In genomic region chr17:78184868-78185267, GRCh38 we compare ENCODE assay signal across 13 cellular contexts. TPM values are rescaled to one million over a fixed set of nuclear protein-coding genes. Genes with fewer than 3 reads are reported as not detected.
DNase-seq lines count a peak whose midpoint lies in the region; ATAC-seq, FAIRE-seq and TF ChIP-seq lines count a peak whose summit lies in the region.
"Had no signal": no experiment of that assay in that cellular context is flagged by ENCODE, and none has a peak within 500 bp of the region (broad histone marks: within the 10 kb centered on the region; RNA-seq: fewer than 3 reads in every experiment).

No MANE protein-coding gene starts in this region.

- ATAC-seq in PC-3 = no peak

- TF ChIP-seq POLR2A in esophagus muscularis mucosa (IDR thresholded peaks at IDR 0.05; ENCODE audit: low read depth) = no peak
- TF ChIP-seq POLR2A in sigmoid colon (IDR thresholded peaks at IDR 0.05) = no peak

- H3K9ac ChIP-seq in PC-3 (ENCODE audit: low read length) = no peak overlapping the region
- H3K9ac ChIP-seq: SK-N-SH had no signal

- TF ChIP-seq EP300 in esophagus muscularis mucosa (IDR thresholded peaks at IDR 0.05) (no peak), sigmoid colon (IDR thresholded peaks at IDR 0.05) (no peak)

- 33% methylated on average over 3 of the region's 9 CpGs for WGBS in esophagus muscularis mucosa
- WGBS in sigmoid colon, 2 donors = 88 to 89% methylated on average over 9 of the region's 9 CpGs

- H3K27me3 ChIP-seq in PC-3 (ENCODE audit: low read length) = no peaks in the 10 kb centered on the region
- no peaks in the 10 kb centered on the region for H3K27me3 ChIP-seq in esophagus muscularis mucosa
- no peaks in the 10 kb centered on the region for H3K27me3 ChIP-seq in sigmoid colon

- TF ChIP-seq CTCF in PC-3 (conservative IDR thresholded peaks at IDR 0.05; ENCODE audit: low read depth, low read length) (no peak), esophagus muscularis mucosa (IDR thresholded peaks at IDR 0.05) (no peak), sigmoid colon (IDR thresholded peaks at IDR 0.05) (no peak)

- POLR2A ChIA-PET in PC-3 (lab: Charles Lee; ENCODE audit: unreplicated experiment) = no interaction called here

- no peak overlapping the region for H2AFZ ChIP-seq in PC-3 (ENCODE audit: low read length)

- H3K9me2 ChIP-seq in PC-3 (replicated peaks; ENCODE audit: low read length) = no peaks in the 10 kb centered on the region
- H3K9me2 ChIP-seq: SK-N-SH had no signal

- H3K79me2 ChIP-seq in PC-3 (ENCODE audit: low read length) = peaks cover 75% of the 10 kb centered on the region

- peak; percentile 72 for DNase-seq in G401 (ENCODE audit: low spot score)
- no peak for DNase-seq in PC-3
- DNase-seq in esophagus muscularis mucosa (ENCODE audit: extremely low spot score) = no peak
- DNase-seq in sigmoid colon = no peak
- no peak for DNase-seq in urothelium cell line (ENCODE audit: low spot score)
- DNase-seq in NCI-H187 (lab: John Stamatoyannopoulos, UW) = no peak
- no peak for DNase-seq in effector CD8-positive, alpha-beta T cell (lab: John Stamatoyannopoulos, UW)
- DNase-seq: central memory CD4-positive, alpha-beta T cell; SK-N-SH had no signal

- H3K4me2 ChIP-seq in PC-3 (ENCODE audit: low read length) = peak overlapping the region; percentile 99

- CTCF ChIA-PET in PC-3 (lab: Charles Lee) = no interaction called here

- H4K20me1 ChIP-seq in PC-3 (ENCODE audit: low read length) = peaks cover 13% of the 10 kb centered on the region; the same call in 1 of the 2 replicates

- H3K9me3 ChIP-seq in PC-3 (ENCODE audit: low read length) (no peaks in the 10 kb centered on the region), esophagus muscularis mucosa (no peaks in the 10 kb centered on the region), sigmoid colon (no peaks in the 10 kb centered on the region)
- H3K9me3 ChIP-seq: SK-N-SH had no signal

- intact Hi-C loops in PC-3 (cut with micrococcal nuclease) = loop anchor here (5.0 kb wide), 1 partner anchor 67 kb away; no protein-coding TSS in a partner anchor
- intact Hi-C loops in esophagus muscularis mucosa (cut with DNase I) = no loop called here
- intact Hi-C loops in sigmoid colon (cut with DNase I) = no loop called here

- no peak for FAIRE-seq in urothelium cell line (lab: Jason Lieb, UNC)

- in situ Hi-C loops in G401 (cut with HindIII; ENCODE audit: low sequenced_read_pairs) = no loop called here

- H3K27ac ChIP-seq in PC-3 (ENCODE audit: low read length) = no peak overlapping the region
- H3K27ac ChIP-seq in esophagus muscularis mucosa (replicated peaks in 1 of 4) = peak overlapping the region; percentile 72 to 86 (median 83)
- H3K27ac ChIP-seq in sigmoid colon = peak overlapping the region in 3 of 4 donors; percentile 18 to 82 (median 46)

- H3K4me3 ChIP-seq in PC-3 (ENCODE audit: low read length) (peak overlapping the region; percentile 77), esophagus muscularis mucosa (peak overlapping the region; percentile 24 to 61 (median 36)), sigmoid colon (no peak overlapping the region)
- H3K4me3 ChIP-seq: lung had no signal

- H3F3A ChIP-seq in PC-3 (ENCODE audit: low read length, unreplicated experiment) = no peaks in the 10 kb centered on the region

- peaks cover 26% of the 10 kb centered on the region for H3K36me3 ChIP-seq in PC-3 (ENCODE audit: low read depth, low read length)
- H3K36me3 ChIP-seq in esophagus muscularis mucosa = no peaks in the 10 kb centered on the region
- no peaks in the 10 kb centered on the region for H3K36me3 ChIP-seq in sigmoid colon

- no TSS peak for BruUV-seq in PC-3 (replicated peaks; lab: Mats Ljungman, UMichigan)

- peaks cover 24% of the 10 kb centered on the region for H3K4me1 ChIP-seq in PC-3 (ENCODE audit: insufficient read depth, low read length)
- peaks cover 33 to 89% (median 85%) of the 10 kb centered on the region in 4 donors for H3K4me1 ChIP-seq in esophagus muscularis mucosa
- H3K4me1 ChIP-seq in sigmoid colon = peaks cover 0 to 53% (median 39%) of the 10 kb centered on the region in 4 donors

RNA-seq across cellular contexts. Expression of gene TK1, which starts 2.0 kb away (rescaled TPM):
- 76.8 and 84.5 TPM in 2 replicates for total RNA-seq in G401 (2014; rRNA removed; shearing (Covaris generic))
- total RNA-seq in PC-3 (2014; rRNA removed) = 340 and 430 TPM in 2 replicates
- 10 to 100 TPM in 2 of 4 donors, 1 to 10 TPM in 2; 7.9 to 22.1 (median 14.5) TPM for total RNA-seq in esophagus muscularis mucosa
- total RNA-seq in sigmoid colon = 1 to 10 TPM in 3 of 4 donors, under 1 TPM in 1; 0.83 to 6.9 (median 3.8) TPM
- polyA plus RNA-seq in sigmoid colon = 10 to 100 TPM; 10.2 to 74.6 (median 44.2) TPM

RNA-seq across cellular contexts. Expression of gene AFMID, which starts 2.3 kb away (rescaled TPM):
- 43.1 and 60.6 TPM in 2 replicates for total RNA-seq in G401 (2014; rRNA removed; shearing (Covaris generic))
- total RNA-seq in PC-3 (2014; rRNA removed) (53.1 and 58.9 TPM in 2 replicates), esophagus muscularis mucosa (10 to 100 TPM; 15.7 to 44.3 (median 25.4) TPM), sigmoid colon (10 to 100 TPM in 1 of 4 donors, 1 to 10 TPM in 3; 6.1 to 11.4 (median 7.6) TPM)
- 10 to 100 TPM; 21.0 to 32.9 (median 28.2) TPM for polyA plus RNA-seq in sigmoid colon

RNA-seq across cellular contexts. Expression of gene SYNGR2, which starts 16.5 kb away (rescaled TPM):
- 67.0 and 71.8 TPM in 2 replicates for total RNA-seq in G401 (2014; rRNA removed; shearing (Covaris generic))
- total RNA-seq in PC-3 (2014; rRNA removed) (213 and 220 TPM in 2 replicates), esophagus muscularis mucosa (100 to 1,000 TPM in 2 of 4 donors, 10 to 100 TPM in 2; 63.1 to 164 (median 124) TPM), sigmoid colon (10 to 100 TPM; 14.7 to 23.5 (median 18.6) TPM)
- 100 to 1,000 TPM in 1 of 3 donors, 10 to 100 TPM in 2; 37.2 to 280 (median 45.8) TPM for polyA plus RNA-seq in sigmoid colon

RNA-seq across cellular contexts. Expression of gene BIRC5, which starts 29.2 kb away (rescaled TPM):
- 170 and 172 TPM in 2 replicates for total RNA-seq in G401 (2014; rRNA removed; shearing (Covaris generic))
- total RNA-seq in PC-3 (2014; rRNA removed) (271 and 304 TPM in 2 replicates), esophagus muscularis mucosa (1 to 10 TPM in 1 of 4 donors, under 1 TPM in 2, not detected in 1; under 0.01 to 2.0 (median 0.13) TPM), sigmoid colon (1 to 10 TPM in 1 of 4 donors, under 1 TPM in 3; 0.16 to 3.1 (median 0.32) TPM)
- 10 to 100 TPM in 2 of 3 donors, 1 to 10 TPM in 1; 3.6 to 33.5 (median 10.6) TPM for polyA plus RNA-seq in sigmoid colon

RNA-seq across cellular contexts. Expression of gene C17orf99, which starts 38.7 kb away (rescaled TPM):
- total RNA-seq in G401 (2014; rRNA removed; shearing (Covaris generic)) = not detected in 2 replicates
- total RNA-seq in PC-3 (2014; rRNA removed) (3.2 TPM in 1 of 2 replicates, not detected in the other), esophagus muscularis mucosa (not detected), sigmoid colon (not detected)
- polyA plus RNA-seq in sigmoid colon = under 1 TPM in 1 of 3 donors, not detected in 2; 0.73 TPM
- total RNA-seq: fibroblast of villous mesenchyme, LHCN-M2, NCI-H460 had no signal
- polyA plus RNA-seq: SK-N-SH had no signal

Comparison
In these comparisons a context has a peak if more than half of its experiments do, and no peak if none do; other contexts are left out.
1. H3K4me3 ChIP-seq: peak in PC-3 (single experiment) and esophagus muscularis mucosa (4 of 4); none in sigmoid colon (0 of 4).